20 cellular contexts compared by ENCODE assay signal in the genomic region with DNA sequence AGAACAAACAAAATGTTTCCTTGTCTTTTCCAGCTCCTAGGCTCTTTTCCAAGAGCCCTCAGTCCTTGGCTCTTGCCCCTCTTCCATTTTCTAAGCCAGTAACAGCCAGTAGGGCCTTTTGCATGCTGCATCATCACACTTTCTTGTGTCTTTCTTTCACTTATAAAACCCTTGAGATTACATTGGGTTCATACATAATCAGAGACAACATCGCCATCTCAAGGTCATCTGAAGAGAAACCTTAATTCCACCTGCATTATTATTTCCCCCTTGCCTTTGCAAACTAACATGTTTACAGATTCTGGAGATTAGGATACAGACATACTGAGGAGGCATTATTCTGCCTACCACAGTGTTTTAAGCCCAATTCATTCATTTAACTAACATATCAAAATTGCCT.
DNase-seq lines count a peak whose midpoint lies in the region; ATAC-seq, FAIRE-seq and TF ChIP-seq lines count a peak whose summit lies in the region.
"Had no signal": no experiment of that assay in that cellular context is flagged by ENCODE, and none has a peak within 500 bp of the region (broad histone marks: within the 10 kb centered on the region; RNA-seq: fewer than 3 reads in every experiment).

No MANE protein-coding gene starts in this region.

- no peak overlapping the region for H3K9ac ChIP-seq in astrocyte (ENCODE audit: low read length)

- H3K4me3 Mint-ChIP-seq in astrocyte (ENCODE audit: unreplicated experiment): no peak overlapping the region
- H3K4me3 Mint-ChIP-seq: activated CD4-positive, alpha-beta memory T cell treated with anti-CD3 and anti-CD28 coated beads for 36 hours; activated naive CD4-positive, alpha-beta T cell treated with anti-CD3 and anti-CD28 coated beads, Interleukin-2, amount 10 ng/mL, durations not matched to agents 7 days and 5 days; nephron had no signal

- no peaks in the 10 kb centered on the region for H3K79me2 ChIP-seq in astrocyte (ENCODE audit: insufficient read depth, low read length)

- H3K27me3 Mint-ChIP-seq in astrocyte (ENCODE audit: low read depth, unreplicated experiment): no peaks in the 10 kb centered on the region
- H3K27me3 Mint-ChIP-seq: activated CD4-positive, alpha-beta memory T cell treated with anti-CD3 and anti-CD28 coated beads for 36 hours; activated naive CD4-positive, alpha-beta T cell treated with anti-CD3 and anti-CD28 coated beads, Interleukin-2, amount 10 ng/mL, durations not matched to agents 7 days and 5 days had no signal

- no peak overlapping the region for H2AFZ ChIP-seq in astrocyte (ENCODE audit: low read depth, low read length)

- ATAC-seq in GM18873 (IDR thresholded peaks at IDR 0.05; ENCODE audit: low FRiP score, unreplicated experiment): no peak
- ATAC-seq: left cardiac atrium, Right ventricle myocardium inferior had no signal

- H3K27ac ChIP-seq in 22Rv1 (no peak overlapping the region), astrocyte (ENCODE audit: low read depth, low read length) (no peak overlapping the region)
- H3K27ac ChIP-seq: colonic mucosa, skin epidermis had no signal

- TF ChIP-seq POLR2A in NB4 (IDR thresholded peaks at IDR 0.05; ENCODE audit: extremely low read depth, insufficient read length): no peak

- no peaks in the 10 kb centered on the region for H3K36me3 Mint-ChIP-seq in astrocyte (ENCODE audit: low read depth, unreplicated experiment)
- H3K36me3 Mint-ChIP-seq: activated CD4-positive, alpha-beta memory T cell treated with anti-CD3 and anti-CD28 coated beads for 36 hours; activated naive CD4-positive, alpha-beta T cell treated with anti-CD3 and anti-CD28 coated beads, Interleukin-2, amount 10 ng/mL, durations not matched to agents 7 days and 5 days had no signal

- peak; percentile 23 for FAIRE-seq in astrocyte (lab: Jason Lieb, UNC)
- FAIRE-seq: G401.6 had no signal

- no peaks in the 10 kb centered on the region for H3K4me1 Mint-ChIP-seq in astrocyte (ENCODE audit: low read depth, unreplicated experiment)
- H3K4me1 Mint-ChIP-seq: activated naive CD4-positive, alpha-beta T cell treated with anti-CD3 and anti-CD28 coated beads, Interleukin-2, amount 10 ng/mL, durations not matched to agents 7 days and 5 days; nephron had no signal

- H3K27me3 ChIP-seq in astrocyte (ENCODE audit: insufficient read depth, low read length): no peaks in the 10 kb centered on the region
- H3K27me3 ChIP-seq: colonic mucosa, MG63 had no signal

- H3K4me2 ChIP-seq in astrocyte (ENCODE audit: low read length): no peak overlapping the region

- TF ChIP-seq CTCF in 22Rv1 (IDR thresholded peaks at IDR 0.05): peak; percentile 29
- no peak for TF ChIP-seq CTCF in NB4 (IDR thresholded peaks at IDR 0.05; ENCODE audit: low read depth, low read length)
- no peak for TF ChIP-seq CTCF in astrocyte (IDR thresholded peaks at IDR 0.05; ENCODE audit: insufficient read depth, low read depth, low read length)

- no peaks in the 10 kb centered on the region for H3K36me3 ChIP-seq in astrocyte (ENCODE audit: insufficient read depth, low read length)
- H3K36me3 ChIP-seq: colonic mucosa, MG63 had no signal

- H3K9me3 Mint-ChIP-seq in astrocyte (ENCODE audit: unreplicated experiment): peaks cover 2% of the 10 kb centered on the region

- no peaks in the 10 kb centered on the region for H3K4me1 ChIP-seq in astrocyte (ENCODE audit: insufficient read depth, low read length)
- H3K4me1 ChIP-seq: colonic mucosa had no signal

- DNase-seq in COR-L47 (lab: John Stamatoyannopoulos, UW) (peak; percentile 6), NB4 (ENCODE audit: low read depth) (peak; percentile 7), astrocyte (ENCODE audit: low read depth) (no peak), HuH-7 (ENCODE audit: low spot score) (no peak), NCI-H345 treated with DMSO at 0.1 percent for 48 hours (lab: John Stamatoyannopoulos, UW; ENCODE audit: unreplicated experiment) (no peak)
- no peak for DNase-seq in activated T-cell treated with anti-CD3 and anti-CD28 coated beads, Interleukin-2, amount 50 U/mL, for 1 hour
- DNase-seq: activated CD4-positive, alpha-beta memory T cell treated with anti-CD3 and anti-CD28 coated beads for 36 hours; activated naive CD4-positive, alpha-beta T cell treated with anti-CD3 and anti-CD28 coated beads, Interleukin-2, amount 10 ng/mL, durations not matched to agents 7 days and 5 days; colonic mucosa; foreskin fibroblast; left cardiac atrium; MG63; NCI-H2107; stimulated activated CD4-positive, alpha-beta T cell treated with anti-CD3 and anti-CD28 coated beads, Interleukin-4, amount 100 ng/mL, for 1 hour had no signal

- H3K27ac Mint-ChIP-seq in astrocyte (ENCODE audit: unreplicated experiment): no peak overlapping the region
- H3K27ac Mint-ChIP-seq: activated CD4-positive, alpha-beta memory T cell treated with anti-CD3 and anti-CD28 coated beads for 36 hours; activated naive CD4-positive, alpha-beta T cell treated with anti-CD3 and anti-CD28 coated beads, Interleukin-2, amount 10 ng/mL, durations not matched to agents 7 days and 5 days; nephron had no signal

- no peaks in the 10 kb centered on the region for H4K20me1 ChIP-seq in astrocyte (ENCODE audit: insufficient read depth, low read length)

- no peaks in the 10 kb centered on the region for H3K9me3 ChIP-seq in astrocyte (ENCODE audit: insufficient read depth, low read depth, low read length)
- H3K9me3 ChIP-seq: colonic mucosa, MG63 had no signal

- H3K4me3 ChIP-seq in NB4 (ENCODE audit: low read depth, low read length): no peak overlapping the region
- H3K4me3 ChIP-seq in astrocyte (ENCODE audit: insufficient read depth, low read depth, low read length): no peak overlapping the region
- H3K4me3 ChIP-seq: colonic mucosa, MG63, skin epidermis had no signal

Comparison
In these comparisons a context has a peak if more than half of its experiments do, and no peak if none do; other contexts are left out.
1. DNase-seq: peak in COR-L47 (single experiment) and NB4 (single experiment); none in astrocyte (single experiment), activated T-cell treated with anti-CD3 and anti-CD28 coated beads, Interleukin-2, amount 50 U/mL, for 1 hour (single experiment), HuH-7 (single experiment) and NCI-H345 treated with DMSO at 0.1 percent for 48 hours (single experiment).